ENCODE assay signal across 6 cellular contexts in the genomic region with DNA sequence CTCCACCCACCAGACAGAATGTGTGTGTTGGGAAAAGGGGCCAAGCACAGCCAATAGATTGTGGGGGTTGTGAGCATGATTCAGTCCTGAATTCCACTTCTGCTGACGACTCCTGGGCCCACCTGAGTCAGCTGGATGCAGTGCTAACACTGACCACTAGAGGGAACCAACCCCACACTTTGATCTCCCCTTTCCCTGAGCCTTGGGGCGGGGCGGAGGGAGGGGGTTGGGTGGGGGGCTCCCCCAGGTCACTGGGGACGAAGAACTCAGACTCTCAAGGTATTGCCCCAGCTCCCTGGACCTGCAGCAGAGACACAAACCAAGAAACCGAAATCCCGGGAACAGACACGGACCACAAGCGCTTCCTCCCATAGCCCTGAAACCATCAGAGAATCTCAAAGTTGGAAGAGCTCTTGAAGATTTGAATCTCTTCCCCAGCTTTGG. TPM values are rescaled to one million over a fixed set of nuclear protein-coding genes. Genes with fewer than 3 reads are reported as not detected.
A peak's percentile ranks its signal among the peaks of the same experiment; 100 is the strongest.
DNase-seq lines count a peak whose midpoint lies in the region; TF ChIP-seq lines count a peak whose summit lies in the region.

No MANE protein-coding gene starts in this region.

- no peak overlapping the region for H3K27ac ChIP-seq in suprapubic skin

- DNase-seq in AG09319 (ENCODE audit: extremely low read depth, low read depth) = no peak
- peak; percentile 28 for DNase-seq in MG63
- peak; percentile 78 to 82 for DNase-seq in activated T-cell treated with anti-CD3 and anti-CD28 coated beads, Interleukin-2, amount 50 U/mL, for 48 hours
- DNase-seq in kidney glomerular epithelial cell (lab: John Stamatoyannopoulos, UW) = peak; percentile 22
- DNase-seq in suprapubic skin (ENCODE audit: low spot score in 2 of 2) = peak in 1 of 2 donors; percentile 70
- no peak for DNase-seq in NCI-H2029 (lab: John Stamatoyannopoulos, UW)

- no peaks in the 10 kb centered on the region for H3K4me1 ChIP-seq in suprapubic skin

- H3K27me3 ChIP-seq in MG63 (peaks cover 8% of the 10 kb centered on the region; the same call in 1 of the 2 replicates), suprapubic skin (no peaks in the 10 kb centered on the region)

- H3K4me3 ChIP-seq in MG63 = no peak overlapping the region
- no peak overlapping the region for H3K4me3 ChIP-seq in suprapubic skin

- WGBS in suprapubic skin = 47% methylated on average over 6 of the region's 8 CpGs

- no peak for TF ChIP-seq EP300 in suprapubic skin (IDR thresholded peaks at IDR 0.05)

- H3K9me3 ChIP-seq in MG63 (no peaks in the 10 kb centered on the region), suprapubic skin (no peaks in the 10 kb centered on the region)

- peak; percentile 64 for TF ChIP-seq CTCF in AG09319 (IDR thresholded peaks at IDR 0.05; ENCODE audit: low read depth, low read length)
- TF ChIP-seq CTCF in suprapubic skin (IDR thresholded peaks at IDR 0.05) = peak; percentile 39 to 90

- no peak for TF ChIP-seq POLR2A in suprapubic skin (IDR thresholded peaks at IDR 0.05)

- H3K36me3 ChIP-seq in MG63 = no peaks in the 10 kb centered on the region
- H3K36me3 ChIP-seq in suprapubic skin = no peaks in the 10 kb centered on the region

RNA-seq across cellular contexts. Expression of gene CSHL1, which starts 0.6 kb away (rescaled TPM):
- not detected in 2 replicates for total RNA-seq in MG63 (2014; rRNA removed; shearing (Covaris generic); ENCODE audit: low replicate concordance)
- total RNA-seq in suprapubic skin = not detected

RNA-seq across cellular contexts. Expression of gene GH1, which starts 7.0 kb away (rescaled TPM):
- not detected in 2 replicates for total RNA-seq in MG63 (2014; rRNA removed; shearing (Covaris generic); ENCODE audit: low replicate concordance)
- total RNA-seq in suprapubic skin = not detected

RNA-seq across cellular contexts. Expression of gene CSH1, which starts 15.3 kb away (rescaled TPM):
- total RNA-seq in MG63 (2014; rRNA removed; shearing (Covaris generic); ENCODE audit: low replicate concordance) = not detected in 2 replicates
- total RNA-seq in suprapubic skin = not detected

RNA-seq across cellular contexts. Expression of gene CD79B, which starts 20.5 kb away (rescaled TPM):
- total RNA-seq in MG63 (2014; rRNA removed; shearing (Covaris generic); ENCODE audit: low replicate concordance) = not detected in 2 replicates
- total RNA-seq in suprapubic skin = 1 to 10 TPM; 1.5 to 7.9 (median 2.2) TPM

RNA-seq across cellular contexts. Expression of gene GH2, which starts 29.9 kb away (rescaled TPM):
- total RNA-seq in MG63 (2014; rRNA removed; shearing (Covaris generic); ENCODE audit: low replicate concordance) = not detected in 2 replicates
- total RNA-seq in suprapubic skin = not detected

Comparison
In these comparisons a context has a peak if more than half of its experiments do, and no peak if none do; other contexts are left out.
1. DNase-seq: peak in MG63 (single experiment), activated T-cell treated with anti-CD3 and anti-CD28 coated beads, Interleukin-2, amount 50 U/mL, for 48 hours (2 of 2) and kidney glomerular epithelial cell (single experiment); none in AG09319 (single experiment) and NCI-H2029 (single experiment).